Comparison of ENCODE assay signal across 8 cellular contexts in genomic region chr1:61453111-61453961, GRCh38.
A peak's percentile ranks its signal among the peaks of the same experiment; 100 is the strongest.
DNase-seq lines count a peak whose midpoint lies in the region; ATAC-seq and TF ChIP-seq lines count a peak whose summit lies in the region.

No MANE protein-coding gene starts in this region.

- 15 to 17% methylated on average over 10 of the region's 10 CpGs for WGBS in lung, 2 donors

- H3K4me1 ChIP-seq in lung (ENCODE audit: control insufficient read depth in 2 of 2, insufficient read depth in 2 of 2, low read length in 2 of 2), result peaks cover 9 to 27% of the 10 kb centered on the region in 2 donors

- H3K9me3 ChIP-seq in lung (ENCODE audit: control insufficient read depth in 2 of 2, insufficient read depth in 1 of 2, low read length in 1 of 2), result no peaks in the 10 kb centered on the region

- peak; percentile 23 to 87 (median 76) for TF ChIP-seq CTCF in dorsolateral prefrontal cortex (IDR thresholded peaks at IDR 0.05 in 54 of 56, conservative IDR thresholded peaks at IDR 0.05 in 2 of 56; ENCODE audit: low read depth in 1 of 56, partially characterized antibody in 56 of 56)
- peak; percentile 69 for TF ChIP-seq CTCF in lung (IDR thresholded peaks at IDR 0.05; ENCODE audit: control extremely low read depth, extremely low read depth)

- H3K27me3 ChIP-seq in dorsolateral prefrontal cortex, result no peaks in the 10 kb centered on the region
- no peaks in the 10 kb centered on the region for H3K27me3 ChIP-seq in lung (ENCODE audit: control insufficient read depth, insufficient read depth)

- DNase-seq in AG08396 (ENCODE audit: low spot score) (peak; percentile 80), NCI-H748 treated with DMSO at 0.1 percent for 48 hours (lab: John Stamatoyannopoulos, UW) (peak; percentile 88), dorsolateral prefrontal cortex (peak; percentile 67 to 90 (median 80)), lung (ENCODE audit: low spot score) (peak; percentile 88)
- DNase-seq in activated CD4-positive, alpha-beta T cell treated with anti-CD3 and anti-CD28 coated beads, Interleukin-2, amount 50 U/mL, for 24 hours (ENCODE audit: low read depth in 1 of 2, low spot score in 1 of 2), result peak; percentile 26 to 63
- DNase-seq in stimulated activated CD4-positive, alpha-beta T cell treated with anti-CD3 and anti-CD28 coated beads, TNF-alpha, amount 100 ng/mL, for 4 hours (ENCODE audit: low read depth in 3 of 3), result peak; percentile 22 to 39 (median 28)

- H3K4me3 ChIP-seq in dorsolateral prefrontal cortex (peak overlapping the region in 11 of 59 donors; percentile 6 to 29 (median 13)), lung (no peak overlapping the region)

- H3K36me3 ChIP-seq in lung (ENCODE audit: control insufficient read depth in 2 of 2, insufficient read depth in 2 of 2, low read length in 2 of 2), result peaks cover 0 to 7% of the 10 kb centered on the region in 2 donors

- intact Hi-C loops in dorsolateral prefrontal cortex (cut with DNase I), result loop anchor here (2.0 to 10.0 kb wide), 5 partner anchors 116 to 481 kb away; no protein-coding TSS in a partner anchor

- H3K27ac ChIP-seq in dorsolateral prefrontal cortex, result peak overlapping the region in 58 of 59 donors; percentile 0 to 83 (median 68)
- H3K27ac ChIP-seq in lung (ENCODE audit: low read depth in 1 of 2, low read length in 1 of 2), result peak overlapping the region; percentile 74 to 77

- ATAC-seq in GM19035 (IDR thresholded peaks at IDR 0.05; ENCODE audit: unreplicated experiment) (peak; percentile 95), HG03520 (IDR thresholded peaks at IDR 0.05; ENCODE audit: unreplicated experiment) (peak; percentile 76), lung (ENCODE audit: insufficient read depth, low FRiP score) (peak; percentile 91)

Comparison
In these comparisons a context has a peak if more than half of its experiments do, and no peak if none do; other contexts are left out.
1. DNase-seq: peak in every context shown above with its lines; median percentile 88 in NCI-H748 treated with DMSO at 0.1 percent for 48 hours; 88 in lung; 80 in dorsolateral prefrontal cortex; 80 in AG08396; 44 in activated CD4-positive, alpha-beta T cell treated with anti-CD3 and anti-CD28 coated beads, Interleukin-2, amount 50 U/mL, for 24 hours; 28 in stimulated activated CD4-positive, alpha-beta T cell treated with anti-CD3 and anti-CD28 coated beads, TNF-alpha, amount 100 ng/mL, for 4 hours.